In the genomic region with DNA sequence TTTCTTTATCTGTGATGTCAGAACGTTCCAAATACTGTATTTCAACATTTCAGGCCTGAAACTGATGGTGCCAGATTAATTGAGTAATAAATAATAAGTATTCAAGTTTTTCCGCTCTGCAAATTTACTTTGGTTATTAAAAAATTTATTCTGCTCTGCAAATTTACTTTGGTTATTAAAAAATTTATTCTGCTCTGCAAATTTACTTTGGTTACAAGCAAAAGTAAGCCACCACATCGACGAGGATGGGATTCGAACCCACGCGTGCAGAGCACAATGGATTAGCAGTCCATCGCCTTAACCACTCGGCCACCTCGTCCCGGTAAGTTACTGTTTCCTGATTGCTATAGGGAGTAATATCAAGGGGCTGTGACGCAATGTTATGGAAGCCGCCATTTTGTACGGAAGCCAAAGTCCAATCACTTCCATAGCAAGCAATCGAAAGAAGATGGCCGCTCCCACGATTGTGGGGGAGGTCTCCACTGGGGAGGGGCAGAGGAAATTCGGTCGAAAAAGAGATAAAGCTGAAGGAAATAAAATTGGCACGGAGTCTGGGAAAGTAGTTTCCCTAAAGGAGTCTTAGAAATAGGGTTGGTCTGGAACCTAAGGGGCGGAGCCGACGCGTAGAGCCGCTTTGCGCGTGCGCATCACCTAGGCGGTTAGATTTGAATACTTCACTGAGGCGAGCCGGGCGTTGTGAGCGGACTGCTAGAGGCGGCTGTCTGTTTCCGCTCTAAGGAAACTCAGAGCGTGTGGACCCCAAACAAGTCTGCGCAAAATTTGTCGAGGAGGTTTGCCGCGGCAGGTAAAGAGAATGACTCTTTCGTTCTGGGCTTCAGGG, we compare ENCODE assay signal across 8 cellular contexts. TPM values are rescaled to one million over a fixed set of nuclear protein-coding genes. Genes with fewer than 3 reads are reported as not detected.
DNase-seq lines count a peak whose midpoint lies in the region; ATAC-seq, FAIRE-seq and TF ChIP-seq lines count a peak whose summit lies in the region.

A gene with protein sequence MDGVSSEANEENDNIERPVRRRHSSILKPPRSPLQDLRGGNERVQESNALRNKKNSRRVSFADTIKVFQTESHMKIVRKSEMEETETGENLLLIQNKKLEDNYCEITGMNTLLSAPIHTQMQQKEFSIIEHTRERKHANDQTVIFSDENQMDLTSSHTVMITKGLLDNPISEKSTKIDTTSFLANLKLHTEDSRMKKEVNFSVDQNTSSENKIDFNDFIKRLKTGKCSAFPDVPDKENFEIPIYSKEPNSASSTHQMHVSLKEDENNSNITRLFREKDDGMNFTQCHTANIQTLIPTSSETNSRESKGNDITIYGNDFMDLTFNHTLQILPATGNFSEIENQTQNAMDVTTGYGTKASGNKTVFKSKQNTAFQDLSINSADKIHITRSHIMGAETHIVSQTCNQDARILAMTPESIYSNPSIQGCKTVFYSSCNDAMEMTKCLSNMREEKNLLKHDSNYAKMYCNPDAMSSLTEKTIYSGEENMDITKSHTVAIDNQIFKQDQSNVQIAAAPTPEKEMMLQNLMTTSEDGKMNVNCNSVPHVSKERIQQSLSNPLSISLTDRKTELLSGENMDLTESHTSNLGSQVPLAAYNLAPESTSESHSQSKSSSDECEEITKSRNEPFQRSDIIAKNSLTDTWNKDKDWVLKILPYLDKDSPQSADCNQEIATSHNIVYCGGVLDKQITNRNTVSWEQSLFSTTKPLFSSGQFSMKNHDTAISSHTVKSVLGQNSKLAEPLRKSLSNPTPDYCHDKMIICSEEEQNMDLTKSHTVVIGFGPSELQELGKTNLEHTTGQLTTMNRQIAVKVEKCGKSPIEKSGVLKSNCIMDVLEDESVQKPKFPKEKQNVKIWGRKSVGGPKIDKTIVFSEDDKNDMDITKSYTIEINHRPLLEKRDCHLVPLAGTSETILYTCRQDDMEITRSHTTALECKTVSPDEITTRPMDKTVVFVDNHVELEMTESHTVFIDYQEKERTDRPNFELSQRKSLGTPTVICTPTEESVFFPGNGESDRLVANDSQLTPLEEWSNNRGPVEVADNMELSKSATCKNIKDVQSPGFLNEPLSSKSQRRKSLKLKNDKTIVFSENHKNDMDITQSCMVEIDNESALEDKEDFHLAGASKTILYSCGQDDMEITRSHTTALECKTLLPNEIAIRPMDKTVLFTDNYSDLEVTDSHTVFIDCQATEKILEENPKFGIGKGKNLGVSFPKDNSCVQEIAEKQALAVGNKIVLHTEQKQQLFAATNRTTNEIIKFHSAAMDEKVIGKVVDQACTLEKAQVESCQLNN (N-terminal part only) (plus strand): TSS at position 662 of the 841 bp plus-strand sequence. CDS start 8,683 bp downstream, outside the sequence.

- TF ChIP-seq POLR2A in GM18951 (IDR thresholded peaks at IDR 0.05; ENCODE audit: extremely low read depth, insufficient read depth, insufficient read length): peak; percentile 78

- DNase-seq in AG08395 (ENCODE audit: low spot score) (peak; percentile 93), NCI-H345 (lab: John Stamatoyannopoulos, UW) (peak; percentile 89), WTC11 (ENCODE audit: low spot score) (peak; percentile 92), cardiac fibroblast (ENCODE audit: low read depth in 2 of 2) (peak; percentile 97 to 98), iPS-NIHi7 (ENCODE audit: extremely low spot score) (peak; percentile 82), small intestine (peak; percentile 97)

- H3K27me3 Mint-ChIP-seq in WTC11 (ENCODE audit: low read depth): no peaks in the 10 kb centered on the region; the same call in 1 of the 2 replicates

- WGBS in small intestine, 3 donors: 2 to 3% (median 3%) methylated on average over 41 of the region's 41 CpGs

- TF ChIP-seq CTCF in WTC11 (IDR thresholded peaks at IDR 0.05) (no peak), cardiac fibroblast (IDR thresholded peaks at IDR 0.05; ENCODE audit: low read depth, low read length) (no peak)

- no peak for FAIRE-seq in small intestine (lab: Jason Lieb, UNC)

- H3K27me3 ChIP-seq in small intestine (ENCODE audit: control insufficient read depth in 2 of 2, insufficient read depth in 2 of 2, low read length in 2 of 2): no peaks in the 10 kb centered on the region

- peaks cover 27% of the 10 kb centered on the region for H3K4me1 Mint-ChIP-seq in WTC11

- no peaks in the 10 kb centered on the region for H3K9me3 Mint-ChIP-seq in WTC11

- POLR2A ChIA-PET in WTC11 (lab: Charles Lee): interaction anchor here (0.9 to 1.0 kb wide), 2 partner anchors 24 to 101 kb away, joined by 3 read pairs; a partner anchor contains a TSS

- peak within 1 kb of the TSS; percentile 87 to 90 for H3K4me3 ChIP-seq in cardiac fibroblast (replicated peaks in 1 of 2; ENCODE audit: low read depth in 2 of 2, low read length in 2 of 2)
- peak within 1 kb of the TSS; percentile 56 to 77 for H3K4me3 ChIP-seq in small intestine (ENCODE audit: low read depth in 1 of 2, low read length in 2 of 2)

- H3K27ac ChIP-seq in small intestine (ENCODE audit: low read depth in 1 of 2, low read length in 1 of 2): peak within 1 kb of the TSS; percentile 78 to 98

- CTCF ChIA-PET in WTC11 (lab: Charles Lee): interaction anchor here (1.0 to 4.4 kb wide), 2 partner anchors 25 to 265 kb away, joined by 3 to 32 read pairs; a partner anchor contains a TSS

- no peaks in the 10 kb centered on the region for H3K9me3 ChIP-seq in small intestine (ENCODE audit: control insufficient read depth, low read depth)

- H3K36me3 ChIP-seq in small intestine (ENCODE audit: control insufficient read depth in 2 of 2, insufficient read depth in 2 of 2, low read length in 2 of 2): no peaks in the 10 kb centered on the region

- H3K36me3 Mint-ChIP-seq in WTC11: no peaks in the 10 kb centered on the region

- peak within 1 kb of the TSS; percentile 100 for H3K27ac Mint-ChIP-seq in WTC11

- in situ Hi-C loops in GM18951 (cut with MboI; ENCODE audit: low sequenced_read_pairs, unreplicated experiment): no loop called here

- ATAC-seq in HG03196 (IDR thresholded peaks at IDR 0.05; ENCODE audit: unreplicated experiment) (peak; percentile 66), WTC11 (peak; percentile 78)

- peaks cover 0 to 2% of the 10 kb centered on the region in 2 donors for H3K4me1 ChIP-seq in small intestine (ENCODE audit: control insufficient read depth in 2 of 2, insufficient read depth in 1 of 2, low read depth in 1 of 2, low read length in 1 of 2)

- peak within 1 kb of the TSS; percentile 92 for H3K4me3 Mint-ChIP-seq in WTC11

TF ChIP-seq in WTC11, 78 proteins besides CTCF, POLR2A, EP300 and RAD21 (continues in another document):
- TF ChIP-seq NFYB (CRISPR knock-in tag; conservative IDR thresholded peaks at IDR 0.05; ENCODE audit: low read depth) (peak; percentile 45), MYBL2 (CRISPR knock-in tag; IDR thresholded peaks at IDR 0.05) (peak; percentile 79; the same call in 1 of the 2 replicates), CREM (CRISPR knock-in tag; IDR thresholded peaks at IDR 0.05) (peak; percentile 80; the same call in 1 of the 2 replicates), SP1 (CRISPR knock-in tag; conservative IDR thresholded peaks at IDR 0.05) (peak; percentile 49), CBFB (CRISPR knock-in tag; IDR thresholded peaks at IDR 0.05; ENCODE audit: low read depth) (no peak), ZNF396 (CRISPR knock-in tag; IDR thresholded peaks at IDR 0.05; ENCODE audit: borderline replicate concordance) (0 out of 2 replicates have a peak, but pooled peaks have one; percentile 43), NFE2L1 (CRISPR knock-in tag; IDR thresholded peaks at IDR 0.05) (peak; percentile 30; the same call in 1 of the 2 replicates), ETV6 (CRISPR knock-in tag; IDR thresholded peaks at IDR 0.05) (peak; percentile 40; the same call in 1 of the 2 replicates), GABPB1 (CRISPR knock-in tag; IDR thresholded peaks at IDR 0.05) (peak; percentile 99)
- TF ChIP-seq, protein P1, sequence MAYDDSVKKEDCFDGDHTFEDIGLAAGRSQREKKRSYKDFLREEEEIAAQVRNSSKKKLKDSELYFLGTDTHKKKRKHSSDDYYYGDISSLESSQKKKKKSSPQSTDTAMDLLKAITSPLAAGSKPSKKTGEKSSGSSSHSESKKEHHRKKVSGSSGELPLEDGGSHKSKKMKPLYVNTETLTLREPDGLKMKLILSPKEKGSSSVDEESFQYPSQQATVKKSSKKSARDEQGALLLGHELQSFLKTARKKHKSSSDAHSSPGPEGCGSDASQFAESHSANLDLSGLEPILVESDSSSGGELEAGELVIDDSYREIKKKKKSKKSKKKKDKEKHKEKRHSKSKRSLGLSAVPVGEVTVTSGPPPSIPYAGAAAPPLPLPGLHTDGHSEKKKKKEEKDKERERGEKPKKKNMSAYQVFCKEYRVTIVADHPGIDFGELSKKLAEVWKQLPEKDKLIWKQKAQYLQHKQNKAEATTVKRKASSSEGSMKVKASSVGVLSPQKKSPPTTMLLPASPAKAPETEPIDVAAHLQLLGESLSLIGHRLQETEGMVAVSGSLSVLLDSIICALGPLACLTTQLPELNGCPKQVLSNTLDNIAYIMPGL (CRISPR knock-in tag; IDR thresholded peaks at IDR 0.05): peak; percentile 84; the same call in 1 of the 2 replicates
- TF ChIP-seq, protein P2, sequence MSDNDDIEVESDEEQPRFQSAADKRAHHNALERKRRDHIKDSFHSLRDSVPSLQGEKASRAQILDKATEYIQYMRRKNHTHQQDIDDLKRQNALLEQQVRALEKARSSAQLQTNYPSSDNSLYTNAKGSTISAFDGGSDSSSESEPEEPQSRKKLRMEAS (CRISPR knock-in tag; IDR thresholded peaks at IDR 0.05): 0 out of 2 replicates have a peak, but pooled peaks have one; percentile 32
- TF ChIP-seq, protein P3, sequence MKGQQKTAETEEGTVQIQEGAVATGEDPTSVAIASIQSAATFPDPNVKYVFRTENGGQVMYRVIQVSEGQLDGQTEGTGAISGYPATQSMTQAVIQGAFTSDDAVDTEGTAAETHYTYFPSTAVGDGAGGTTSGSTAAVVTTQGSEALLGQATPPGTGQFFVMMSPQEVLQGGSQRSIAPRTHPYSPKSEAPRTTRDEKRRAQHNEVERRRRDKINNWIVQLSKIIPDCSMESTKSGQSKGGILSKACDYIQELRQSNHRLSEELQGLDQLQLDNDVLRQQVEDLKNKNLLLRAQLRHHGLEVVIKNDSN (CRISPR knock-in tag; IDR thresholded peaks at IDR 0.05): no peak
- TF ChIP-seq, protein P4, sequence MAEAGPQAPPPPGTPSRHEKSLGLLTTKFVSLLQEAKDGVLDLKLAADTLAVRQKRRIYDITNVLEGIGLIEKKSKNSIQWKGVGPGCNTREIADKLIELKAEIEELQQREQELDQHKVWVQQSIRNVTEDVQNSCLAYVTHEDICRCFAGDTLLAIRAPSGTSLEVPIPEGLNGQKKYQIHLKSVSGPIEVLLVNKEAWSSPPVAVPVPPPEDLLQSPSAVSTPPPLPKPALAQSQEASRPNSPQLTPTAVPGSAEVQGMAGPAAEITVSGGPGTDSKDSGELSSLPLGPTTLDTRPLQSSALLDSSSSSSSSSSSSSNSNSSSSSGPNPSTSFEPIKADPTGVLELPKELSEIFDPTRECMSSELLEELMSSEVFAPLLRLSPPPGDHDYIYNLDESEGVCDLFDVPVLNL (CRISPR knock-in tag; IDR thresholded peaks at IDR 0.05; ENCODE audit: borderline replicate concordance, low read depth): 0 out of 2 replicates have a peak, but pooled peaks have one; percentile 78

RNA-seq across cellular contexts. Expression of the gene that starts here (rescaled TPM):
- total RNA-seq in WTC11 (2021): 18.4 to 24.0 TPM (median 21.1 TPM) in 3 replicates
- 10 to 100 TPM in 1 of 3 donors, 1 to 10 TPM in 2; 8.1 to 11.0 (median 9.5) TPM for polyA plus RNA-seq in small intestine

Comparison
In these comparisons a context has a peak if more than half of its experiments do, and no peak if none do; other contexts are left out.
1. Peak in every context shown above with its lines: DNase-seq, ATAC-seq, H3K4me3 ChIP-seq and H3K27ac ChIP-seq.